Comparison of ENCODE assay signal across 10 cellular contexts in the genomic region with DNA sequence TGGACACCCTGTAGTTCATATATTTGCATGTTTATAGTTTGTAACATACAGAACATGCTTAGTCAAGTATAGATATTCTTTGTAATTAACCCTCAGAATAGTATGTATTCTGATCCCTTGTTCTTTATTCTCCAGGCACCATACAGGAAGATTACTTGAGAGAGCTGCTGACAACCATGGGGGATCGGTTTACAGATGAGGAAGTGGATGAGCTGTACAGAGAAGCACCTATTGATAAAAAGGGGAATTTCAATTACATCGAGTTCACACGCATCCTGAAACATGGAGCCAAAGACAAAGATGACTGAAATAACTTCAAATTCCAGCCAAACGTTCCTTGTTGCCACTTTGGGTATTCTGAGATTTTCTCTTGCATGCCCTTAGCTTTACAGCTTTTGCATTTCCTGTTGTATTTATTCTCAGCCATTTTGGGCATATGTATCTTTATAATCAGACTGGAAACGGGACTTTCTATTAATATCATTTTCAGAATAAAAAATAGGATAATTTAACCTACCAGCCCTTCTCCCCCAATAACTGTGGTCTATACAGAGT. TPM values are rescaled to one million over a fixed set of nuclear protein-coding genes. Genes with fewer than 3 reads are reported as not detected.
DNase-seq lines count a peak whose midpoint lies in the region; ATAC-seq, FAIRE-seq and TF ChIP-seq lines count a peak whose summit lies in the region.
"Had no signal": no experiment of that assay in that cellular context is flagged by ENCODE, and none has a peak within 500 bp of the region (broad histone marks: within the 10 kb centered on the region; RNA-seq: fewer than 3 reads in every experiment).

No MANE protein-coding gene starts in this region.

- peak overlapping the region; percentile 88 for H3K27ac Mint-ChIP-seq in progenitor cell of endocrine pancreas

- TF ChIP-seq CTCF in DOHH2 (IDR thresholded peaks at IDR 0.05; ENCODE audit: low read depth, low read length, poor library complexity, severe bottlenecking) (no peak), bronchial epithelial cell (IDR thresholded peaks at IDR 0.05; ENCODE audit: insufficient read depth, low read length, severe bottlenecking) (no peak), progenitor cell of endocrine pancreas (IDR thresholded peaks at IDR 0.05; ENCODE audit: unreplicated experiment) (no peak), WERI-Rb-1 (IDR thresholded peaks at IDR 0.05; ENCODE audit: low read depth, low read length) (no peak)

- peaks cover 34% of the 10 kb centered on the region for H3K36me3 Mint-ChIP-seq in progenitor cell of endocrine pancreas (ENCODE audit: insufficient read depth)

- no peaks in the 10 kb centered on the region for H3K27me3 Mint-ChIP-seq in progenitor cell of endocrine pancreas

- DNase-seq in MV-4-11 (lab: John Stamatoyannopoulos, UW) = peak; percentile 23
- DNase-seq in bronchial epithelial cell (ENCODE audit: low read depth) = peak; percentile 56
- no peak for DNase-seq in progenitor cell of endocrine pancreas (ENCODE audit: low spot score, unreplicated experiment)
- no peak for DNase-seq in activated effector memory CD4-positive, alpha-beta T cell treated with anti-CD3 and anti-CD28 coated beads, Interleukin-2, amount 50 U/mL, for 16 hours
- no peak for DNase-seq in WERI-Rb-1
- DNase-seq: NCI-H345 had no signal

- H3K27ac ChIP-seq in DOHH2 (ENCODE audit: low read depth, low read length) (no peak overlapping the region), WERI-Rb-1 (no peak overlapping the region)

- H3K27me3 ChIP-seq in DOHH2 (ENCODE audit: control insufficient read depth, low read length) (no peaks in the 10 kb centered on the region), bronchial epithelial cell (ENCODE audit: control insufficient read depth, insufficient read depth, low read length) (no peaks in the 10 kb centered on the region), WERI-Rb-1 (ENCODE audit: insufficient read depth, low read depth, severe bottlenecking) (no peaks in the 10 kb centered on the region)

- no peaks in the 10 kb centered on the region for H3K9me3 ChIP-seq in DOHH2 (ENCODE audit: control insufficient read depth, insufficient read depth, low read length)
- H3K9me3 ChIP-seq in WERI-Rb-1 (ENCODE audit: severe bottlenecking) = no peaks in the 10 kb centered on the region

- H3K4me3 Mint-ChIP-seq in progenitor cell of endocrine pancreas (ENCODE audit: low read depth) = no peak overlapping the region

- H3K4me3 ChIP-seq in DOHH2 (ENCODE audit: low read length) = no peak overlapping the region
- no peak overlapping the region for H3K4me3 ChIP-seq in bronchial epithelial cell (ENCODE audit: low read depth, low read length)
- no peak overlapping the region for H3K4me3 ChIP-seq in WERI-Rb-1 (ENCODE audit: low read depth, low read length)

- H3K9me3 Mint-ChIP-seq in progenitor cell of endocrine pancreas (ENCODE audit: low read depth) = no peaks in the 10 kb centered on the region

- ATAC-seq in GM21576 (IDR thresholded peaks at IDR 0.05; ENCODE audit: unreplicated experiment) (no peak), GM21423 (IDR thresholded peaks at IDR 0.05; ENCODE audit: unreplicated experiment) (no peak)

- FAIRE-seq in bronchial epithelial cell (lab: Jason Lieb, UNC) = no peak
- FAIRE-seq: HTR-8/SVneo had no signal

- peaks cover 40% of the 10 kb centered on the region for H3K79me2 ChIP-seq in DOHH2 (ENCODE audit: control insufficient read depth, low read length)

- no peaks in the 10 kb centered on the region for H4K20me1 ChIP-seq in DOHH2 (ENCODE audit: control insufficient read depth, insufficient read depth, low read depth, low read length)

- H3K4me2 ChIP-seq in DOHH2 (ENCODE audit: low read length) = peak overlapping the region; percentile 27

- peaks cover 25% of the 10 kb centered on the region for H3K4me1 Mint-ChIP-seq in progenitor cell of endocrine pancreas (ENCODE audit: low read depth)

- H3K36me3 ChIP-seq in DOHH2 (ENCODE audit: control insufficient read depth, low read length) = peaks cover 86% of the 10 kb centered on the region
- H3K36me3 ChIP-seq in bronchial epithelial cell (ENCODE audit: control insufficient read depth, insufficient read depth, low read length) = peaks cover 13% of the 10 kb centered on the region
- H3K36me3 ChIP-seq in WERI-Rb-1 = peaks cover 39% of the 10 kb centered on the region

- H3F3A ChIP-seq in DOHH2 (ENCODE audit: control insufficient read depth, insufficient read depth) = peaks cover 37% of the 10 kb centered on the region

- no peaks in the 10 kb centered on the region for H3K9me2 ChIP-seq in DOHH2 (replicated peaks; ENCODE audit: control insufficient read depth, low read length)

- peaks cover 83% of the 10 kb centered on the region for H3K4me1 ChIP-seq in DOHH2 (ENCODE audit: control insufficient read depth, low read length)

RNA-seq across cellular contexts. Expression of gene MYL12B, which starts 6.2 kb away (rescaled TPM):
- total RNA-seq in bronchial epithelial cell (610 and 649 TPM in 2 replicates), progenitor cell of endocrine pancreas (187 and 193 TPM in 2 replicates)

RNA-seq across cellular contexts. Expression of gene MYL12A, which starts 8.1 kb away (rescaled TPM):
- total RNA-seq in bronchial epithelial cell (702 and 937 TPM in 2 replicates), progenitor cell of endocrine pancreas (236 and 256 TPM in 2 replicates)

RNA-seq across cellular contexts. Expression of gene MYOM1, which starts 35.9 kb away (rescaled TPM):
- 0.26 and 0.38 TPM in 2 replicates for total RNA-seq in bronchial epithelial cell
- total RNA-seq in progenitor cell of endocrine pancreas = 1.1 TPM in 2 replicates

Comparison
In these comparisons a context has a peak if more than half of its experiments do, and no peak if none do; other contexts are left out.
1. DNase-seq: peak in MV-4-11 (single experiment) and bronchial epithelial cell (single experiment); none in progenitor cell of endocrine pancreas (single experiment), activated effector memory CD4-positive, alpha-beta T cell treated with anti-CD3 and anti-CD28 coated beads, Interleukin-2, amount 50 U/mL, for 16 hours (single experiment) and WERI-Rb-1 (single experiment).